39 cellular contexts compared by ENCODE assay signal in the genomic region with DNA sequence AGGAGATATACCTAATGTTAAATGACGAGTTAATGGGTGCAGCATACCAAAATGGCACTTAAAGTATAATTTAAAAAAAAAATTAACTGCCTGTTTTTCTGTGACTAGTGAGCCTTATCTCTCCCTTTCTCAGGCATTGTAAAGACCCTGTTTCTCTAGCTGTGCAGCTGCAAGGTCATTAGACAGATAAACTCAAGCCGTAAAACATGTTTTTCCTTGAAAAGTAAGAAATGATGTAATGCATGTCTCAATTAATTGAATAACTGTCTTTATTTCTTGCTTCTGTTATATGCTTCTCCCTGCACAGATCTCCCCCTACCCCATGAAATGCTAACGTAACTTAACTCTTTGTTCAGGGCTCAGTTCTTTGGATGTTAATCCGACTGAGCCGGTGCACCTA.
"Had no signal": no experiment of that assay in that cellular context is flagged by ENCODE, and none has a peak within 500 bp of the region (broad histone marks: within the 10 kb centered on the region; RNA-seq: fewer than 3 reads in every experiment).

No MANE protein-coding gene starts in this region.

- H3K4me3 ChIP-seq: adrenal gland, ascending aorta, body of pancreas, breast epithelium, cardiac muscle cell had no signal

- H3K36me3 Mint-ChIP-seq: activated naive CD4-positive, alpha-beta T cell treated with anti-CD3 and anti-CD28 coated beads, Interleukin-2, amount 10 ng/mL, durations not matched to agents 7 days and 5 days; activated naive CD8-positive, alpha-beta T cell treated with anti-CD3 and anti-CD28 coated beads, Interleukin-2, amount 10 ng/mL, durations not matched to agents 7 days and 5 days had no signal

- H3K36me3 ChIP-seq: adrenal gland, ascending aorta, brain microvascular endothelial cell, breast epithelium, cardiac muscle cell had no signal

- H3K4me3 Mint-ChIP-seq: activated naive CD4-positive, alpha-beta T cell treated with anti-CD3 and anti-CD28 coated beads for 36 hours; activated naive CD4-positive, alpha-beta T cell treated with anti-CD3 and anti-CD28 coated beads, Interleukin-2, amount 10 ng/mL, durations not matched to agents 7 days and 5 days; activated naive CD4-positive, alpha-beta T cell treated with anti-CD3 and anti-CD28 coated beads, Interleukin-2, amount 50 U/mL, for 24 hours; activated naive CD8-positive, alpha-beta T cell; activated naive CD8-positive, alpha-beta T cell treated with anti-CD3 and anti-CD28 coated beads for 36 hours; activated naive CD8-positive, alpha-beta T cell treated with anti-CD3 and anti-CD28 coated beads, Interleukin-2, amount 10 ng/mL, durations not matched to agents 7 days and 5 days; activated naive CD8-positive, alpha-beta T cell treated with anti-CD3 and anti-CD28 coated beads, Interleukin-2, amount 50 U/mL, for 24 hours; activated T-cell treated with anti-CD3 and anti-CD28 coated beads, Interleukin-2, amount 50 U/mL, for 24 hours; activated T-cell treated with anti-CD3 and anti-CD28 coated beads, Interleukin-2, amount 50 U/mL, for 4 hours; activated T-cell treated with anti-CD3 and anti-CD28 coated beads, Interleukin-2, amount 50 U/mL, for 72 hours; activated T-helper 1 cell treated with anti-CD3 and anti-CD28 coated beads, Interleukin-12 subunit alpha, Interleukin-12 subunit beta, Interleukin-2, Interleukin-4 antibody, amounts not matched to agents 30 ng/mL and 10 ng/mL and 1 ng/mL, durations not matched to agents 14 hours and 24 hours and 36 hours; activated T-helper 17 cell treated with anti-CD3 and anti-CD28 coated beads, Interleukin-2, amount 50 U/mL, for 72 hours; brain; central memory CD8-positive, alpha-beta T cell had no signal

- H3K9me3 Mint-ChIP-seq: activated naive CD4-positive, alpha-beta T cell treated with anti-CD3 and anti-CD28 coated beads, Interleukin-2, amount 50 U/mL, for 72 hours; activated naive CD8-positive, alpha-beta T cell treated with anti-CD3 and anti-CD28 coated beads, Interleukin-2, amount 10 ng/mL, durations not matched to agents 7 days and 5 days; activated naive CD8-positive, alpha-beta T cell treated with anti-CD3 and anti-CD28 coated beads, Interleukin-2, amount 50 U/mL, for 24 hours; activated T-cell treated with anti-CD3 and anti-CD28 coated beads, Interleukin-2, amount 50 U/mL, for 24 hours; activated T-cell treated with anti-CD3 and anti-CD28 coated beads, Interleukin-2, amount 50 U/mL, for 4 hours; activated T-cell treated with anti-CD3 and anti-CD28 coated beads, Interleukin-2, amount 50 U/mL, for 72 hours; activated T-helper 1 cell treated with anti-CD3 and anti-CD28 coated beads, Interleukin-12 subunit alpha, Interleukin-12 subunit beta, Interleukin-2, Interleukin-4 antibody, amounts not matched to agents 30 ng/mL and 10 ng/mL and 1 ng/mL, durations not matched to agents 14 hours and 24 hours and 36 hours; activated T-helper 17 cell treated with anti-CD3 and anti-CD28 coated beads, Interleukin-2, amount 50 U/mL, for 72 hours; activated T-helper 2 cell treated with anti-CD3 and anti-CD28 coated beads, Interferon-gamma antibody, Interleukin-2, Interleukin-4, amounts not matched to agents 10 μg/mL and 5 μg/mL and 100 μg/mL, durations not matched to agents 14 hours and 24 hours and 36 hours; central memory CD8-positive, alpha-beta T cell had no signal

- H3K27me3 ChIP-seq: adrenal gland, ascending aorta, body of pancreas, brain microvascular endothelial cell, breast epithelium, cardiac muscle cell had no signal

- DNase-seq: activated effector memory CD4-positive, alpha-beta T cell treated with anti-CD3 and anti-CD28 coated beads, Interleukin-2, amount 50 U/mL, for 16 hours; activated effector memory CD4-positive, alpha-beta T cell treated with Interleukin-2 at 50 U/mL for 16 hours; activated gamma-delta T cell; activated gamma-delta T cell treated with Interleukin-2 at 50 U/mL for 16 hours; activated naive CD4-positive, alpha-beta T cell; activated naive CD4-positive, alpha-beta T cell treated with anti-CD3 and anti-CD28 coated beads for 36 hours; activated naive CD4-positive, alpha-beta T cell treated with anti-CD3 and anti-CD28 coated beads, Interleukin-2, amount 10 ng/mL, durations not matched to agents 7 days and 5 days; activated naive CD4-positive, alpha-beta T cell treated with anti-CD3 and anti-CD28 coated beads, Interleukin-2, amount 50 U/mL, for 16 hours; activated naive CD4-positive, alpha-beta T cell treated with Interleukin-2 at 50 U/mL for 16 hours; activated naive CD8-positive, alpha-beta T cell treated with anti-CD3 and anti-CD28 coated beads for 36 hours; activated naive CD8-positive, alpha-beta T cell treated with anti-CD3 and anti-CD28 coated beads, Interleukin-2, amount 10 ng/mL, durations not matched to agents 7 days and 5 days; activated naive CD8-positive, alpha-beta T cell treated with anti-CD3 and anti-CD28 coated beads, Interleukin-2, amount 50 U/mL, for 24 hours; activated T-cell treated with anti-CD3 and anti-CD28 coated beads, Interleukin-2, amount 50 U/mL, for 24 hours; activated T-cell treated with anti-CD3 and anti-CD28 coated beads, Interleukin-2, amount 50 U/mL, for 4 hours; activated T-cell treated with anti-CD3 and anti-CD28 coated beads, Interleukin-2, amount 50 U/mL, for 48 hours; activated T-cell treated with anti-CD3 and anti-CD28 coated beads, Interleukin-2, amount 50 U/mL, for 72 hours; amniotic stem cell; amygdala; anterior cingulate cortex; aorta; body of pancreas; brain microvascular endothelial cell; caudate nucleus; central memory CD4-positive, alpha-beta T cell; cerebellar nuclear complex had no signal

- FAIRE-seq: astrocyte, bronchial epithelial cell had no signal

- H3K27me3 Mint-ChIP-seq: activated naive CD4-positive, alpha-beta T cell treated with anti-CD3 and anti-CD28 coated beads, Interleukin-2, amount 10 ng/mL, durations not matched to agents 7 days and 5 days; activated naive CD4-positive, alpha-beta T cell treated with anti-CD3 and anti-CD28 coated beads, Interleukin-2, amount 50 U/mL, for 24 hours; activated naive CD8-positive, alpha-beta T cell; activated naive CD8-positive, alpha-beta T cell treated with anti-CD3 and anti-CD28 coated beads for 36 hours; activated naive CD8-positive, alpha-beta T cell treated with anti-CD3 and anti-CD28 coated beads, Interleukin-2, amount 10 ng/mL, durations not matched to agents 7 days and 5 days; activated naive CD8-positive, alpha-beta T cell treated with anti-CD3 and anti-CD28 coated beads, Interleukin-2, amount 50 U/mL, for 24 hours; activated T-cell treated with anti-CD3 and anti-CD28 coated beads, Interleukin-2, amount 50 U/mL, for 24 hours; activated T-helper 17 cell treated with anti-CD3 and anti-CD28 coated beads, Interleukin-2, amount 50 U/mL, for 72 hours; brain; central memory CD8-positive, alpha-beta T cell had no signal

- ATAC-seq: activated naive CD4-positive, alpha-beta T cell treated with anti-CD3 and anti-CD28 coated beads, Interleukin-2, amount 50 U/mL, for 72 hours; activated naive CD8-positive, alpha-beta T cell treated with anti-CD3 and anti-CD28 coated beads, Interleukin-2, amount 50 U/mL, for 24 hours; activated T-cell treated with anti-CD3 and anti-CD28 coated beads, Interleukin-2, amount 50 U/mL, for 4 hours; body of pancreas had no signal

- H3K27ac Mint-ChIP-seq: activated naive CD4-positive, alpha-beta T cell treated with anti-CD3 and anti-CD28 coated beads for 36 hours; activated naive CD4-positive, alpha-beta T cell treated with anti-CD3 and anti-CD28 coated beads, Interleukin-2, amount 10 ng/mL, durations not matched to agents 7 days and 5 days; activated naive CD4-positive, alpha-beta T cell treated with anti-CD3 and anti-CD28 coated beads, Interleukin-2, amount 50 U/mL, for 24 hours; activated naive CD4-positive, alpha-beta T cell treated with anti-CD3 and anti-CD28 coated beads, Interleukin-2, amount 50 U/mL, for 72 hours; activated naive CD8-positive, alpha-beta T cell; activated naive CD8-positive, alpha-beta T cell treated with anti-CD3 and anti-CD28 coated beads for 36 hours; activated naive CD8-positive, alpha-beta T cell treated with anti-CD3 and anti-CD28 coated beads, Interleukin-2, amount 10 ng/mL, durations not matched to agents 7 days and 5 days; activated naive CD8-positive, alpha-beta T cell treated with anti-CD3 and anti-CD28 coated beads, Interleukin-2, amount 50 U/mL, for 24 hours; activated T-cell treated with anti-CD3 and anti-CD28 coated beads, Interleukin-2, amount 50 U/mL, for 24 hours; activated T-cell treated with anti-CD3 and anti-CD28 coated beads, Interleukin-2, amount 50 U/mL, for 72 hours; activated T-helper 1 cell treated with anti-CD3 and anti-CD28 coated beads, Interleukin-12 subunit alpha, Interleukin-12 subunit beta, Interleukin-2, Interleukin-4 antibody, amounts not matched to agents 30 ng/mL and 10 ng/mL and 1 ng/mL, durations not matched to agents 14 hours and 24 hours and 36 hours; activated T-helper 17 cell treated with anti-CD3 and anti-CD28 coated beads, Interleukin-2, amount 50 U/mL, for 72 hours; activated T-helper 2 cell treated with anti-CD3 and anti-CD28 coated beads, Interferon-gamma antibody, Interleukin-2, Interleukin-4, amounts not matched to agents 10 μg/mL and 5 μg/mL and 100 μg/mL, durations not matched to agents 14 hours and 24 hours and 36 hours; brain had no signal

- H3K27ac ChIP-seq: adrenal gland, ascending aorta, body of pancreas, brain microvascular endothelial cell, breast epithelium, cardiac muscle cell had no signal

- H3K4me1 ChIP-seq: adrenal gland, ascending aorta, body of pancreas, breast epithelium had no signal

- H3K4me1 Mint-ChIP-seq: activated naive CD4-positive, alpha-beta T cell treated with anti-CD3 and anti-CD28 coated beads, Interleukin-2, amount 10 ng/mL, durations not matched to agents 7 days and 5 days; brain had no signal

- H3K9me3 ChIP-seq: body of pancreas, breast epithelium had no signal
